Comparison of ENCODE assay signal across 23 cellular contexts in genomic region chr7:115078386-115078785, GRCh38.
DNase-seq lines count a peak whose midpoint lies in the region; ATAC-seq, FAIRE-seq and TF ChIP-seq lines count a peak whose summit lies in the region.
"Had no signal": no experiment of that assay in that cellular context is flagged by ENCODE, and none has a peak within 500 bp of the region (broad histone marks: within the 10 kb centered on the region; RNA-seq: fewer than 3 reads in every experiment).

No MANE protein-coding gene starts in this region.

- TF ChIP-seq CTCF in A549 (IDR thresholded peaks at IDR 0.05) (no peak), neural cell (IDR thresholded peaks at IDR 0.05; ENCODE audit: poor library complexity, severe bottlenecking) (no peak)

- no peak for DNase-seq in A549 (ENCODE audit: low read depth in 1 of 2, low spot score in 1 of 2)
- DNase-seq in activated CD4-positive, alpha-beta memory T cell treated with anti-CD3 and anti-CD28 coated beads, Interleukin-2, amount 10 ng/mL, durations not matched to agents 7 days and 5 days, result no peak
- no peak for DNase-seq in 8988T
- no peak for DNase-seq in GM03348 (ENCODE audit: low spot score)
- DNase-seq: AML-193; Caco-2; Calu3; CD4-positive, alpha-beta T cell; CD8-positive, alpha-beta T cell; DMS79 treated with DMSO at 0.1 percent for 48 hours; GF-D8 had no signal

- TF ChIP-seq RAD21 in A549 (conservative IDR thresholded peaks at IDR 0.05 in 1 of 2, IDR thresholded peaks at IDR 0.05 in 1 of 2), result no peak
- TF ChIP-seq RAD21 in neural cell (conservative IDR thresholded peaks at IDR 0.05), result no peak

- H3K27me3 Mint-ChIP-seq in activated CD4-positive, alpha-beta memory T cell treated with anti-CD3 and anti-CD28 coated beads, Interleukin-2, amount 10 ng/mL, durations not matched to agents 7 days and 5 days, result no peaks in the 10 kb centered on the region
- H3K27me3 Mint-ChIP-seq: CD4-positive, alpha-beta T cell had no signal

- H3K36me3 Mint-ChIP-seq in activated CD4-positive, alpha-beta memory T cell treated with anti-CD3 and anti-CD28 coated beads, Interleukin-2, amount 10 ng/mL, durations not matched to agents 7 days and 5 days (ENCODE audit: low read depth), result no peaks in the 10 kb centered on the region
- H3K36me3 Mint-ChIP-seq: CD8-positive, alpha-beta T cell had no signal

- no peak for TF ChIP-seq POLR2A in A549 (IDR thresholded peaks at IDR 0.05; ENCODE audit: low read length)

- peak; percentile 28 for FAIRE-seq in A549 (lab: Jason Lieb, UNC)
- FAIRE-seq: A204.1, D721Med, G401.6, GM12878, GM12892, GM18507 had no signal

- H3K9me3 ChIP-seq in A549, result no peaks in the 10 kb centered on the region
- no peaks in the 10 kb centered on the region for H3K9me3 ChIP-seq in neural cell (ENCODE audit: low read length)
- H3K9me3 ChIP-seq: BLaER1 treated with 17β-estradiol and CSF1 and Interleukin-3, amounts not matched to agents 10 nM and 100 nM; Caco-2 had no signal

- no peak overlapping the region for H3K4me3 Mint-ChIP-seq in activated CD4-positive, alpha-beta memory T cell treated with anti-CD3 and anti-CD28 coated beads, Interleukin-2, amount 10 ng/mL, durations not matched to agents 7 days and 5 days
- H3K4me3 Mint-ChIP-seq: B cell; CD4-positive, alpha-beta T cell; CD8-positive, alpha-beta T cell had no signal

- no peaks in the 10 kb centered on the region for H3K4me1 Mint-ChIP-seq in activated CD4-positive, alpha-beta memory T cell treated with anti-CD3 and anti-CD28 coated beads, Interleukin-2, amount 10 ng/mL, durations not matched to agents 7 days and 5 days
- H3K4me1 Mint-ChIP-seq: B cell had no signal

- H4K20me1 ChIP-seq in neural cell (ENCODE audit: insufficient read depth), result no peaks in the 10 kb centered on the region
- H4K20me1 ChIP-seq: BLaER1 treated with 17β-estradiol and CSF1 and Interleukin-3, amounts not matched to agents 10 nM and 100 nM had no signal

- H3K4me1 ChIP-seq in A549, result no peaks in the 10 kb centered on the region
- H3K4me1 ChIP-seq: Caco-2 had no signal

- no peaks in the 10 kb centered on the region for H3K9me2 ChIP-seq in neural cell (ENCODE audit: insufficient read depth, low read length)

- H3K9me3 Mint-ChIP-seq in activated CD4-positive, alpha-beta memory T cell treated with anti-CD3 and anti-CD28 coated beads, Interleukin-2, amount 10 ng/mL, durations not matched to agents 7 days and 5 days, result peaks cover 7% of the 10 kb centered on the region
- H3K9me3 Mint-ChIP-seq: CD4-positive, alpha-beta T cell had no signal

- no peak for ATAC-seq in A549
- ATAC-seq: CD8-positive, alpha-beta T cell; GM12878 had no signal

- CTCF ChIA-PET in A549 (lab: Yijun Ruan, JAX), result no interaction called here
- CTCF ChIA-PET in activated CD4-positive, alpha-beta memory T cell treated with anti-CD3 and anti-CD28 coated beads, Interleukin-2, amount 10 ng/mL, durations not matched to agents 7 days and 5 days (lab: Charles Lee), result no interaction called here

- H3K4me2 ChIP-seq in A549 (no peak overlapping the region), neural cell (ENCODE audit: low read length) (no peak overlapping the region)

- H3K36me3 ChIP-seq in neural cell (ENCODE audit: insufficient read depth, low read length), result no peaks in the 10 kb centered on the region
- H3K36me3 ChIP-seq: BLaER1 treated with 17β-estradiol and CSF1 and Interleukin-3, amounts not matched to agents 10 nM and 100 nM had no signal

- H3K27me3 ChIP-seq in neural cell (ENCODE audit: insufficient read depth, low read depth, low read length), result no peaks in the 10 kb centered on the region
- H3K27me3 ChIP-seq: BLaER1 treated with 17β-estradiol and CSF1 and Interleukin-3, amounts not matched to agents 10 nM and 100 nM had no signal

- H3K27ac ChIP-seq in A549, result no peak overlapping the region
- H3K27ac ChIP-seq in neural cell (ENCODE audit: low read length), result no peak overlapping the region
- H3K27ac ChIP-seq: 22Rv1; BLaER1 treated with 17β-estradiol and CSF1 and Interleukin-3, amounts not matched to agents 10 nM and 100 nM; C4-2B had no signal

- no peaks in the 10 kb centered on the region for H3K79me2 ChIP-seq in neural cell (replicated peaks; ENCODE audit: insufficient read depth, low read length)

- TF ChIP-seq EP300 in A549 (IDR thresholded peaks at IDR 0.05) (no peak), neural cell (conservative IDR thresholded peaks at IDR 0.05; ENCODE audit: poor library complexity, severe bottlenecking) (peak; percentile 88)

- POLR2A ChIA-PET in A549 (lab: Yijun Ruan, JAX), result no interaction called here
- POLR2A ChIA-PET in activated CD4-positive, alpha-beta memory T cell treated with anti-CD3 and anti-CD28 coated beads, Interleukin-2, amount 10 ng/mL, durations not matched to agents 7 days and 5 days (lab: Charles Lee), result no interaction called here

- H3K9ac ChIP-seq in neural cell (ENCODE audit: low read length), result no peak overlapping the region
- H3K9ac ChIP-seq: BLaER1 treated with 17β-estradiol and CSF1 and Interleukin-3, amounts not matched to agents 10 nM and 100 nM had no signal

- H3K4me3 ChIP-seq in A549 (no peak overlapping the region), neural cell (ENCODE audit: low read length) (no peak overlapping the region)
- H3K4me3 ChIP-seq: BLaER1 treated with 17β-estradiol and CSF1 and Interleukin-3, amounts not matched to agents 10 nM and 100 nM; GM12878 had no signal

- no peak overlapping the region for H3K27ac Mint-ChIP-seq in activated CD4-positive, alpha-beta memory T cell treated with anti-CD3 and anti-CD28 coated beads, Interleukin-2, amount 10 ng/mL, durations not matched to agents 7 days and 5 days
- H3K27ac Mint-ChIP-seq: B cell; CD4-positive, alpha-beta T cell; CD8-positive, alpha-beta T cell had no signal

- H2AFZ ChIP-seq in neural cell (ENCODE audit: low read depth, low read length), result no peak overlapping the region

- H3F3A ChIP-seq in neural cell (ENCODE audit: insufficient read depth, low read length, poor library complexity, severe bottlenecking), result no peaks in the 10 kb centered on the region

TF ChIP-seq in A549, 52 proteins besides CTCF, POLR2A, EP300 and RAD21:
- TF ChIP-seq CBX2 (IDR thresholded peaks at IDR 0.05; ENCODE audit: borderline replicate concordance, low read depth), result no peak
- no peak for TF ChIP-seq RNF2 (IDR thresholded peaks at IDR 0.05; ENCODE audit: borderline replicate concordance, low read depth)
- TF ChIP-seq FOSB (CRISPR knock-in tag; IDR thresholded peaks at IDR 0.05), result no peak

TF ChIP-seq in PFSK-1, 5 proteins besides CTCF, POLR2A, EP300 and RAD21:
- TF ChIP-seq SIN3A (IDR thresholded peaks at IDR 0.05; ENCODE audit: borderline replicate concordance, insufficient read depth, low read length) (peak; percentile 41; the same call in 1 of the 2 replicates), POLR2AphosphoS5 (IDR thresholded peaks at IDR 0.05; ENCODE audit: low read depth, low read length) (no peak), TAF1 (IDR thresholded peaks at IDR 0.05; ENCODE audit: borderline replicate concordance, insufficient read depth, low read length) (no peak)

TF ChIP-seq in neural cell, 6 proteins besides CTCF, POLR2A, EP300 and RAD21:
- TF ChIP-seq SMC3 (conservative IDR thresholded peaks at IDR 0.05; ENCODE audit: poor library complexity), result no peak
- peak; percentile 75 for TF ChIP-seq POLR2AphosphoS5 (IDR thresholded peaks at IDR 0.05)
